10 cellular contexts compared by ENCODE assay signal in genomic region chr18:41371718-41372117, GRCh38.
A peak's percentile ranks its signal among the peaks of the same experiment; 100 is the strongest.
DNase-seq lines count a peak whose midpoint lies in the region; TF ChIP-seq lines count a peak whose summit lies in the region.
"Had no signal": no experiment of that assay in that cellular context is flagged by ENCODE, and none has a peak within 500 bp of the region (broad histone marks: within the 10 kb centered on the region; RNA-seq: fewer than 3 reads in every experiment).

No MANE protein-coding gene starts in this region.

- no peak for TF ChIP-seq CTCF in hepatocyte (IDR thresholded peaks at IDR 0.05; ENCODE audit: poor library complexity)
- no peak for TF ChIP-seq CTCF in ovary (IDR thresholded peaks at IDR 0.05)

- WGBS in hepatocyte (ENCODE audit: low lambda C conversion rate, missing lambda C conversion rate), result 80% methylated on average over 2 of the region's 2 CpGs
- WGBS in ovary, 3 donors, result 82 to 86% (median 85%) methylated on average over 2 of the region's 2 CpGs

- H3K79me2 ChIP-seq in hepatocyte, result no peaks in the 10 kb centered on the region

- peak overlapping the region; percentile 14 for H2AFZ ChIP-seq in hepatocyte

- no peak overlapping the region for H3K4me2 ChIP-seq in hepatocyte
- H3K4me2 ChIP-seq: KMS-11 had no signal

- H3K27ac ChIP-seq in HUES48 (ENCODE audit: low read depth, low read length) (peak overlapping the region; percentile 54), hepatocyte (no peak overlapping the region), ovary (no peak overlapping the region)
- H3K27ac ChIP-seq: KMS-11 had no signal

- no peak overlapping the region for H3K9ac ChIP-seq in HUES48 (ENCODE audit: low read depth, low read length)
- H3K9ac ChIP-seq: KMS-11 had no signal

- H3K9me2 ChIP-seq in hepatocyte (replicated peaks; ENCODE audit: insufficient read depth), result no peaks in the 10 kb centered on the region

- peak; percentile 2 for DNase-seq in AG08395 (ENCODE audit: low spot score)
- DNase-seq in NCI-H748 treated with DMSO at 0.1 percent for 48 hours (lab: John Stamatoyannopoulos, UW), result peak; percentile 87
- DNase-seq in hepatocyte (ENCODE audit: low spot score), result peak; percentile 17
- no peak for DNase-seq in stimulated activated CD4-positive, alpha-beta T cell treated with anti-CD3 and anti-CD28 coated beads, Interleukin-1b, Interleukin-23, amount 100 ng/mL, for 48 hours
- no peak for DNase-seq in ovary
- no peak for DNase-seq in activated T-cell treated with anti-CD3 and anti-CD28 coated beads, Interleukin-2, amount 50 U/mL, for 1 hour
- no peak for DNase-seq in activated CD8-positive, alpha-beta memory T cell treated with anti-CD3 and anti-CD28 coated beads, Interleukin-2, amount 50 U/mL, for 48 hours
- DNase-seq: activated CD4-positive, alpha-beta T cell treated with anti-CD3 and anti-CD28 coated beads for 48 hours had no signal

- H3K4me3 ChIP-seq in HUES48 (ENCODE audit: low read depth, low read length), result 0 out of 2 replicates have a peak overlapping the region, but pooled peaks have one; percentile 6
- H3K4me3 ChIP-seq in hepatocyte, result no peak overlapping the region
- H3K4me3 ChIP-seq in ovary, result no peak overlapping the region

- H3K9me3 ChIP-seq in HUES48 (ENCODE audit: control insufficient read depth, insufficient read depth, low read length), result no peaks in the 10 kb centered on the region
- H3K9me3 ChIP-seq in hepatocyte (ENCODE audit: low read depth), result no peaks in the 10 kb centered on the region
- no peaks in the 10 kb centered on the region for H3K9me3 ChIP-seq in ovary

- H3K4me1 ChIP-seq in HUES48 (ENCODE audit: control insufficient read depth, insufficient read depth, low read length) (peaks cover 25% of the 10 kb centered on the region), hepatocyte (ENCODE audit: insufficient read depth) (no peaks in the 10 kb centered on the region), ovary (ENCODE audit: insufficient read depth) (no peaks in the 10 kb centered on the region)

- no peaks in the 10 kb centered on the region for H4K20me1 ChIP-seq in hepatocyte (ENCODE audit: insufficient read depth, poor library complexity, severe bottlenecking)

- intact Hi-C loops in ovary (cut with DNase I), result no loop called here

- H3K27me3 ChIP-seq in HUES48 (ENCODE audit: control insufficient read depth, insufficient read depth, low read length) (no peaks in the 10 kb centered on the region), hepatocyte (no peaks in the 10 kb centered on the region), ovary (no peaks in the 10 kb centered on the region)

- no peak for TF ChIP-seq POLR2A in ovary (IDR thresholded peaks at IDR 0.05)

- TF ChIP-seq EP300 in ovary (IDR thresholded peaks at IDR 0.05), result no peak

- no peaks in the 10 kb centered on the region for H3K36me3 ChIP-seq in HUES48 (ENCODE audit: control insufficient read depth, insufficient read depth, low read length)
- H3K36me3 ChIP-seq in hepatocyte (replicated peaks; ENCODE audit: insufficient read depth, low read depth), result no peaks in the 10 kb centered on the region
- no peaks in the 10 kb centered on the region for H3K36me3 ChIP-seq in ovary

Comparison
In these comparisons a context has a peak if more than half of its experiments do, and no peak if none do; other contexts are left out.
1. DNase-seq: peak in AG08395 (single experiment), NCI-H748 treated with DMSO at 0.1 percent for 48 hours (single experiment) and hepatocyte (single experiment); none in stimulated activated CD4-positive, alpha-beta T cell treated with anti-CD3 and anti-CD28 coated beads, Interleukin-1b, Interleukin-23, amount 100 ng/mL, for 48 hours (single experiment), ovary (0 of 5), activated T-cell treated with anti-CD3 and anti-CD28 coated beads, Interleukin-2, amount 50 U/mL, for 1 hour (single experiment) and activated CD8-positive, alpha-beta memory T cell treated with anti-CD3 and anti-CD28 coated beads, Interleukin-2, amount 50 U/mL, for 48 hours (single experiment).